ENCODE assay signal across 12 cellular contexts in genomic region chr14:69079747-69080146, GRCh38.
DNase-seq lines count a peak whose midpoint lies in the region; ATAC-seq and TF ChIP-seq lines count a peak whose summit lies in the region.
"Had no signal": no experiment of that assay in that cellular context is flagged by ENCODE, and none has a peak within 500 bp of the region (broad histone marks: within the 10 kb centered on the region; RNA-seq: fewer than 3 reads in every experiment).

No MANE protein-coding gene starts in this region.

- BruUV-seq in PC-9 (replicated peaks; lab: Mats Ljungman, UMichigan): no TSS peak

- 0 out of 2 replicates have a peak, but pooled peaks cover 7% of the 10 kb centered on the region for H3K36me3 ChIP-seq in PC-9 (ENCODE audit: low read depth)
- no peaks in the 10 kb centered on the region for H3K36me3 ChIP-seq in H7 (replicated peaks; ENCODE audit: control insufficient read depth, insufficient read depth, low read length)

- H3K36me3 Mint-ChIP-seq in effector memory CD8-positive, alpha-beta T cell (ENCODE audit: insufficient read depth): peaks cover 26% of the 10 kb centered on the region
- H3K36me3 Mint-ChIP-seq in natural killer cell (peaks cover 16% of the 10 kb centered on the region), glutamatergic neuron (ENCODE audit: unreplicated experiment) (no peaks in the 10 kb centered on the region)
- H3K36me3 Mint-ChIP-seq in CD4-positive, alpha-beta T cell (ENCODE audit: low read depth): peaks cover 89% of the 10 kb centered on the region

- H3K27me3 Mint-ChIP-seq in effector memory CD8-positive, alpha-beta T cell: no peaks in the 10 kb centered on the region
- H3K27me3 Mint-ChIP-seq in natural killer cell (ENCODE audit: low read depth in 2 of 2) (no peaks in the 10 kb centered on the region), glutamatergic neuron (ENCODE audit: unreplicated experiment) (no peaks in the 10 kb centered on the region)
- no peaks in the 10 kb centered on the region for H3K27me3 Mint-ChIP-seq in CD4-positive, alpha-beta T cell
- H3K27me3 Mint-ChIP-seq: activated CD4-positive, alpha-beta T cell treated with anti-CD3 and anti-CD28 coated beads, Interleukin-2, amount 10 ng/mL, durations not matched to agents 24 days and 14 days had no signal

- no peak overlapping the region for H3K4me3 ChIP-seq in PC-9
- no peak overlapping the region for H3K4me3 ChIP-seq in H7 (ENCODE audit: insufficient read depth, low read depth, low read length)

- no peaks in the 10 kb centered on the region for H3K9me2 ChIP-seq in PC-9 (ENCODE audit: insufficient read depth)

- no peak overlapping the region for H2AFZ ChIP-seq in PC-9

- peaks cover 47% of the 10 kb centered on the region for H3K4me1 ChIP-seq in PC-9 (replicated peaks; ENCODE audit: insufficient read depth)

- peaks cover 7 to 42% of the 10 kb centered on the region in 2 donors for H3K4me1 Mint-ChIP-seq in effector memory CD8-positive, alpha-beta T cell (ENCODE audit: low read depth in 2 of 2)
- H3K4me1 Mint-ChIP-seq in natural killer cell (peaks cover 50 to 52% of the 10 kb centered on the region in 2 donors), glutamatergic neuron (ENCODE audit: low read depth, unreplicated experiment) (peaks cover 15% of the 10 kb centered on the region)
- peaks cover 6% of the 10 kb centered on the region for H3K4me1 Mint-ChIP-seq in CD4-positive, alpha-beta T cell (ENCODE audit: low read depth)
- H3K4me1 Mint-ChIP-seq: activated CD4-positive, alpha-beta T cell treated with anti-CD3 and anti-CD28 coated beads, Interleukin-2, amount 10 ng/mL, durations not matched to agents 24 days and 14 days had no signal

- H3K9me3 ChIP-seq in PC-9 (ENCODE audit: insufficient read depth, low read depth): no peaks in the 10 kb centered on the region
- H3K9me3 ChIP-seq in CD4-positive, alpha-beta T cell (ENCODE audit: control insufficient read depth, low read length): no peaks in the 10 kb centered on the region

- no peaks in the 10 kb centered on the region for H4K20me1 ChIP-seq in PC-9 (ENCODE audit: insufficient read depth)

- CTCF ChIA-PET in PC-9 (lab: Charles Lee): interaction anchor here (0.6 kb wide), 1 partner anchor 23 kb away, joined by 3 read pairs; no protein-coding TSS in a partner anchor
- CTCF ChIA-PET in CD4-positive, alpha-beta T cell (lab: Charles Lee): interaction anchor here (0.8 kb wide), 1 partner anchor 168 kb away, joined by 5 read pairs; no protein-coding TSS in a partner anchor

- H3K9me3 Mint-ChIP-seq in effector memory CD8-positive, alpha-beta T cell: no peaks in the 10 kb centered on the region
- H3K9me3 Mint-ChIP-seq in natural killer cell: no peaks in the 10 kb centered on the region
- H3K9me3 Mint-ChIP-seq in CD4-positive, alpha-beta T cell: no peaks in the 10 kb centered on the region
- peaks cover 4% of the 10 kb centered on the region for H3K9me3 Mint-ChIP-seq in glutamatergic neuron (ENCODE audit: unreplicated experiment)
- H3K9me3 Mint-ChIP-seq: activated CD4-positive, alpha-beta T cell treated with anti-CD3 and anti-CD28 coated beads, Interleukin-2, amount 10 ng/mL, durations not matched to agents 24 days and 14 days had no signal

- H3K27me3 ChIP-seq in PC-9 (ENCODE audit: insufficient read depth, low read depth): no peaks in the 10 kb centered on the region
- no peaks in the 10 kb centered on the region for H3K27me3 ChIP-seq in CD4-positive, alpha-beta T cell (ENCODE audit: control insufficient read depth, insufficient read depth, low read length)
- no peaks in the 10 kb centered on the region for H3K27me3 ChIP-seq in H7 (ENCODE audit: control insufficient read depth, insufficient read depth, low read length)

- H3K4me2 ChIP-seq in PC-9: peak overlapping the region; percentile 53; the same call in 1 of the 2 replicates

- H3F3A ChIP-seq in PC-9 (ENCODE audit: insufficient read depth, low read depth): peaks cover 33% of the 10 kb centered on the region

- peaks cover 15% of the 10 kb centered on the region; the same call in 1 of the 2 replicates for H3K79me2 ChIP-seq in PC-9 (ENCODE audit: low read depth)

- no peak for TF ChIP-seq CTCF in 22Rv1 (IDR thresholded peaks at IDR 0.05)
- no peak for TF ChIP-seq CTCF in PC-9 (conservative IDR thresholded peaks at IDR 0.05)
- no peak for TF ChIP-seq CTCF in natural killer cell (IDR thresholded peaks at IDR 0.05)
- no peak for TF ChIP-seq CTCF in CD4-positive, alpha-beta T cell (IDR thresholded peaks at IDR 0.05)
- TF ChIP-seq CTCF in glutamatergic neuron (IDR thresholded peaks at IDR 0.05; ENCODE audit: partially characterized antibody, unreplicated experiment): no peak

- no peak overlapping the region for H3K4me3 Mint-ChIP-seq in effector memory CD8-positive, alpha-beta T cell
- H3K4me3 Mint-ChIP-seq in natural killer cell: no peak overlapping the region
- no peak overlapping the region for H3K4me3 Mint-ChIP-seq in CD4-positive, alpha-beta T cell
- H3K4me3 Mint-ChIP-seq in glutamatergic neuron (ENCODE audit: unreplicated experiment): no peak overlapping the region
- H3K4me3 Mint-ChIP-seq: activated CD4-positive, alpha-beta T cell treated with anti-CD3 and anti-CD28 coated beads, Interleukin-2, amount 10 ng/mL, durations not matched to agents 24 days and 14 days had no signal

- intact Hi-C loops in PC-9 (cut with micrococcal nuclease; ENCODE audit: unreplicated experiment) (loop anchor here (1.0 kb wide), 2 partner anchors 100 to 137 kb away; partner anchors contain the start of gene ACTN1), natural killer cell (cut with micrococcal nuclease) (no loop called here)
- intact Hi-C loops in CD4-positive, alpha-beta T cell (cut with DNase I, micrococcal nuclease): no loop called here

- peak overlapping the region; percentile 57 for H3K27ac ChIP-seq in 22Rv1
- H3K27ac ChIP-seq in PC-9: peak overlapping the region; percentile 77
- no peak overlapping the region for H3K27ac ChIP-seq in CD4-positive, alpha-beta T cell (ENCODE audit: low read depth, low read length)

- ATAC-seq in effector memory CD8-positive, alpha-beta T cell (replicated peaks): no peak
- peak in 1 of 3 donors; percentile 58 for ATAC-seq in natural killer cell
- no peak for ATAC-seq in CD4-positive, alpha-beta T cell (ENCODE audit: poor library complexity)

- peak overlapping the region; percentile 23 to 67 for H3K27ac Mint-ChIP-seq in effector memory CD8-positive, alpha-beta T cell
- peak overlapping the region; percentile 42 to 70 for H3K27ac Mint-ChIP-seq in natural killer cell
- no peak overlapping the region for H3K27ac Mint-ChIP-seq in CD4-positive, alpha-beta T cell
- H3K27ac Mint-ChIP-seq in glutamatergic neuron (ENCODE audit: unreplicated experiment): no peak overlapping the region
- H3K27ac Mint-ChIP-seq: activated CD4-positive, alpha-beta T cell treated with anti-CD3 and anti-CD28 coated beads, Interleukin-2, amount 10 ng/mL, durations not matched to agents 24 days and 14 days had no signal

- POLR2A ChIA-PET in PC-9 (lab: Charles Lee; ENCODE audit: unreplicated experiment): interaction anchor here (0.7 to 1.4 kb wide), 3 partner anchors 13 to 287 kb away, joined by 3 to 20 read pairs (median 4); partner anchors contain the start of gene ACTN1
- POLR2A ChIA-PET in CD4-positive, alpha-beta T cell (lab: Charles Lee): no interaction called here

- no peak for DNase-seq in PC-9
- DNase-seq in effector memory CD8-positive, alpha-beta T cell: no peak
- DNase-seq in natural killer cell: no peak
- DNase-seq in CD4-positive, alpha-beta T cell: no peak
- no peak for DNase-seq in glutamatergic neuron
- DNase-seq in CD1c-positive myeloid dendritic cell (ENCODE audit: extremely low spot score): no peak
- DNase-seq in H7: no peak
- DNase-seq: activated CD4-positive, alpha-beta T cell treated with anti-CD3 and anti-CD28 coated beads, Interleukin-2, amount 10 ng/mL, durations not matched to agents 24 days and 14 days; activated gamma-delta T cell; DND-41; stimulated activated CD8-positive, alpha-beta memory T cell treated with anti-CD3 and anti-CD28 coated beads, Interleukin-4, amount 100 ng/mL, for 48 hours had no signal

Comparison
In these comparisons a context has a peak if more than half of its experiments do, and no peak if none do; other contexts are left out.
1. H3K27ac Mint-ChIP-seq: peak in effector memory CD8-positive, alpha-beta T cell (2 of 2) and natural killer cell (2 of 2); none in CD4-positive, alpha-beta T cell (single experiment) and glutamatergic neuron (single experiment).